In the genomic region with DNA sequence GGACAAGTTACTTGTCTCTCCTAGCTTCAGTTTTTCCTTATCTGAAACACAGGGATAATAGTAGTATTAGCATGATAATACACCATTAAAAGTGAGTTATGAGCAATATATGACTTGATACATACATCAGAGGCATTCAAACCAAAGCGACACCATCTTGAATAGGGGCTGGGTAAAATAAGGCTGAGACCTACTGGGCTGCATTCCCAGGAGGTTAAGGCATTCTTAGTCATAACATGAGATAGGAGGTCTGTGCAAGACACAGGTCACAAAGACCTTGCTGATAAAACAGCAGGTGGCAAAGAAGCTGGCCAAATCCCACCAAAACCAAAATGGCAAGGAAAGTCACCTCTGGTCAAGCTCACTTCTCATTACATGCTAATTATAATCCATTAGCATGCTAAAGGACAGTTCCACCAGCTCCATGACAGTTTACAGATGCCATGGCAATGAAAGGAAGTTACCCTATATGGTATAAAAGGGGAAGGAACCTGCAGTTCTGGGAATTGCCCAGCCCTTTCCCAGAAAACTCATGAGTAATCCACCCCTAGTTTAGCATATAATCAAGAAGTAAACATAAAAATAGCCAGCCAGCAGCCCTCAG, we compare ENCODE assay signal across 1 cellular context.
TF ChIP-seq lines count a peak whose summit lies in the region.

No MANE protein-coding gene starts in this region.

TF ChIP-seq in K562, 482 proteins besides CTCF, POLR2A, EP300 and RAD21 (continued from another document and continues in another):
- TF ChIP-seq, protein P1, sequence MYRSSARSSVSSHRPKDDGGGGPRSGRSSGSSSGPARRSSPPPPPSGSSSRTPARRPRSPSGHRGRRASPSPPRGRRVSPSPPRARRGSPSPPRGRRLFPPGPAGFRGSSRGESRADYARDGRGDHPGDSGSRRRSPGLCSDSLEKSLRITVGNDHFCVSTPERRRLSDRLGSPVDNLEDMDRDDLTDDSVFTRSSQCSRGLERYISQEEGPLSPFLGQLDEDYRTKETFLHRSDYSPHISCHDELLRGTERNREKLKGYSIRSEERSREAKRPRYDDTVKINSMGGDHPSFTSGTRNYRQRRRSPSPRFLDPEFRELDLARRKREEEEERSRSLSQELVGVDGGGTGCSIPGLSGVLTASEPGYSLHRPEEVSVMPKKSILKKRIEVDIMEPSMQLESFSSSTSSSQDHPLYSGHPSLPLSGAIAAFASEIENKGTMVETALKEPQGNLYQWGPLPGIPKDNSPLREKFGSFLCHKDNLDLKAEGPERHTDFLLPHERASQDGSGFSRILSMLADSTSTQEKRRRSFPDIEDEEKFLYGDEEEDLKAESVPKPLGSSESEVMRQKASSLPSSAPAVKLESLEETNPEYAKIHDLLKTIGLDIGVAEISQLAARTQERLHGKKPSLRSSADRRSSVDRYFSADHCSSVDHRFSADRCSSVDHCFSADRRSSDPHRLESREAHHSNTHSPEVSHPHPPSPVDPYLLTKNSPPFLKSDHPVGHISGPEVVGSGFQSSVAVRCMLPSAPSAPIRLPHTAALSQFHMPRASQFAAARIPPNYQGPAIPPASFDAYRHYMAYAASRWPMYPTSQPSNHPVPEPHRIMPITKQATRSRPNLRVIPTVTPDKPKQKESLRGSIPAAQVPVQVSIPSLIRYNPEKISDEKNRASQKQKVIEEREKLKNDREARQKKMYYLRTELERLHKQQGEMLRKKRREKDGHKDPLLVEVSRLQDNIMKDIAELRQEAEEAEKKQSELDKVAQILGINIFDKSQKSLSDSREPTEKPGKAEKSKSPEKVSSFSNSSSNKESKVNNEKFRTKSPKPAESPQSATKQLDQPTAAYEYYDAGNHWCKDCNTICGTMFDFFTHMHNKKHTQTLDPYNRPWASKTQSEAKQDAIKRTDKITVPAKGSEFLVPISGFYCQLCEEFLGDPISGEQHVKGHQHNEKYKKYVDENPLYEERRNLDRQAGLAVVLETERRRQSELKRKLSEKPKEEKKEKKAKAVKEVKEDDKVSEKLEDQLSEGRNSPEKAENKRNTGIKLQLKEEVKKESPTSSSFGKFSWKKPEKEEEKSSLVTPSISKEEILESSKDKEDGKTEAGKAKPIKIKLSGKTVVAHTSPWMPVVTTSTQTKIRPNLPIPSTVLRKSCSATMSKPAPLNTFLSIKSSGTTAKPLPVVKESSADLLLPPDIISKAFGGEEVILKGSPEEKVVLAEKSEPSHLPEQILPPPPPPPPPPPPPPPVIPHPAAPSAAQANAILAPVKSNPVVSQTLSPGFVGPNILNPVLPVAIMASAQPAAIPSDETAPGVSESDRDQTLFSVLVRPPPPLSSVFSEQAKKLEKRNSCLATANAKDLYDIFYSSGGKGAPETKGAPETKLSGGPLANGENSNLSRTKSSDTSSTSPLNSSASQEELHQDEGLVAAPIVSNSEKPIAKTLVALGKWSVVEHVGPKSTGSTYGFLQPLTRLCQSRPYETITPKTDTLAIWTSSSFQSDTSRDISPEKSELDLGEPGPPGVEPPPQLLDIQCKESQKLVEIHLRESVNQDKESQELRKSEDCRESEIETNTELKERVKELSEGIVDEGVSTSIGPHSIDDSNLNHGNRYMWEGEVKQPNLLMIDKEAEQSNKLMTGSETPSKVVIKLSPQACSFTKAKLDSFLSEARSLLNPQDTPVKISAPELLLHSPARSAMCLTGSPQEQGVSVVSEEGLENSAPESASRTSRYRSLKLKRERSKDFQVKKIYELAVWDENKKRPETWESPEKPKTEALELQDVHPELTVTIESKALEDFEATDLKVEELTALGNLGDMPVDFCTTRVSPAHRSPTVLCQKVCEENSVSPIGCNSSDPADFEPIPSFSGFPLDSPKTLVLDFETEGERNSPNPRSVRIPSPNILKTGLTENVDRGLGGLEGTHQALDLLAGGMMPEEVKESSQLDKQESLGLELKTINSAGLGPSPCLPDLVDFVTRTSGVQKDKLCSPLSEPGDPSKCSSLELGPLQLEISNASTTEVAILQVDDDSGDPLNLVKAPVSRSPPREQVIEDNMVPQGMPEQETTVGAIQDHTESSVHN (IDR thresholded peaks at IDR 0.05; ENCODE audit: borderline replicate concordance in 1 of 2, low read depth in 1 of 2): no peak
- TF ChIP-seq FOXK2 (conservative IDR thresholded peaks at IDR 0.05 in 1 of 2, IDR thresholded peaks at IDR 0.05 in 1 of 2; ENCODE audit: low read depth in 2 of 2) (no peak), RBM17 (IDR thresholded peaks at IDR 0.05; ENCODE audit: borderline replicate concordance, low read depth, low read length) (no peak), IRF2 (CRISPR knock-in tag; IDR thresholded peaks at IDR 0.05) (no peak), ZNF197 (CRISPR knock-in tag; IDR thresholded peaks at IDR 0.05; ENCODE audit: low read depth) (peak; percentile 86; the same call in 1 of the 2 replicates), ZNF699 (CRISPR knock-in tag; IDR thresholded peaks at IDR 0.05; ENCODE audit: insufficient replicate concordance) (no peak), EZH2 (IDR thresholded peaks at IDR 0.05; ENCODE audit: borderline replicate concordance, low read depth, low read length) (no peak), ARNT (IDR thresholded peaks at IDR 0.05) (no peak), TCFL5 (CRISPR knock-in tag; conservative IDR thresholded peaks at IDR 0.05) (0 out of 2 replicates have a peak, but pooled peaks have one; percentile 50), HLTF (IDR thresholded peaks at IDR 0.05) (no peak), CTBP1 (IDR thresholded peaks at IDR 0.05; ENCODE audit: borderline replicate concordance) (no peak), ZNF146 (CRISPR knock-in tag; IDR thresholded peaks at IDR 0.05; ENCODE audit: unreplicated experiment) (no peak), ETV5 (CRISPR knock-in tag; IDR thresholded peaks at IDR 0.05; ENCODE audit: low read depth) (no peak), ZNF57 (CRISPR knock-in tag; IDR thresholded peaks at IDR 0.05) (0 out of 2 replicates have a peak, but pooled peaks have one; percentile 64), ZNF232 (CRISPR knock-in tag; IDR thresholded peaks at IDR 0.05) (no peak), DNMT1 (IDR thresholded peaks at IDR 0.05) (no peak), CBFB (CRISPR knock-in tag; IDR thresholded peaks at IDR 0.05) (no peak), ZNF263 (CRISPR knock-in tag; IDR thresholded peaks at IDR 0.05; ENCODE audit: borderline replicate concordance) (no peak), ZNF12 (CRISPR knock-in tag; IDR thresholded peaks at IDR 0.05) (no peak), HSF4 (CRISPR knock-in tag; IDR thresholded peaks at IDR 0.05; ENCODE audit: borderline replicate concordance) (no peak), MAZ (CRISPR knock-in tag; conservative IDR thresholded peaks at IDR 0.05 in 1 of 2, IDR thresholded peaks at IDR 0.05 in 1 of 2) (peak in 1 of 2 experiments; percentile 82; a peak in 2 of 4 replicates), ZNF134 (CRISPR knock-in tag; conservative IDR thresholded peaks at IDR 0.05) (peak; percentile 62; the same call in 1 of the 2 replicates), SAP30 (IDR thresholded peaks at IDR 0.05; ENCODE audit: borderline replicate concordance, insufficient read depth, low read depth, low read length, poor library complexity, severe bottlenecking) (no peak), ZNF224 (CRISPR knock-in tag; IDR thresholded peaks at IDR 0.05) (no peak)
- TF ChIP-seq, protein P2, sequence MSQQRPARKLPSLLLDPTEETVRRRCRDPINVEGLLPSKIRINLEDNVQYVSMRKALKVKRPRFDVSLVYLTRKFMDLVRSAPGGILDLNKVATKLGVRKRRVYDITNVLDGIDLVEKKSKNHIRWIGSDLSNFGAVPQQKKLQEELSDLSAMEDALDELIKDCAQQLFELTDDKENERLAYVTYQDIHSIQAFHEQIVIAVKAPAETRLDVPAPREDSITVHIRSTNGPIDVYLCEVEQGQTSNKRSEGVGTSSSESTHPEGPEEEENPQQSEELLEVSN (IDR thresholded peaks at IDR 0.05; ENCODE audit: borderline replicate concordance in 1 of 2, extremely low read depth in 1 of 2, insufficient read depth in 1 of 2, insufficient read length in 1 of 2, low read depth in 1 of 2, low read length in 1 of 2, poor library complexity in 1 of 2, severe bottlenecking in 1 of 2): no peak
- TF ChIP-seq, protein P3, sequence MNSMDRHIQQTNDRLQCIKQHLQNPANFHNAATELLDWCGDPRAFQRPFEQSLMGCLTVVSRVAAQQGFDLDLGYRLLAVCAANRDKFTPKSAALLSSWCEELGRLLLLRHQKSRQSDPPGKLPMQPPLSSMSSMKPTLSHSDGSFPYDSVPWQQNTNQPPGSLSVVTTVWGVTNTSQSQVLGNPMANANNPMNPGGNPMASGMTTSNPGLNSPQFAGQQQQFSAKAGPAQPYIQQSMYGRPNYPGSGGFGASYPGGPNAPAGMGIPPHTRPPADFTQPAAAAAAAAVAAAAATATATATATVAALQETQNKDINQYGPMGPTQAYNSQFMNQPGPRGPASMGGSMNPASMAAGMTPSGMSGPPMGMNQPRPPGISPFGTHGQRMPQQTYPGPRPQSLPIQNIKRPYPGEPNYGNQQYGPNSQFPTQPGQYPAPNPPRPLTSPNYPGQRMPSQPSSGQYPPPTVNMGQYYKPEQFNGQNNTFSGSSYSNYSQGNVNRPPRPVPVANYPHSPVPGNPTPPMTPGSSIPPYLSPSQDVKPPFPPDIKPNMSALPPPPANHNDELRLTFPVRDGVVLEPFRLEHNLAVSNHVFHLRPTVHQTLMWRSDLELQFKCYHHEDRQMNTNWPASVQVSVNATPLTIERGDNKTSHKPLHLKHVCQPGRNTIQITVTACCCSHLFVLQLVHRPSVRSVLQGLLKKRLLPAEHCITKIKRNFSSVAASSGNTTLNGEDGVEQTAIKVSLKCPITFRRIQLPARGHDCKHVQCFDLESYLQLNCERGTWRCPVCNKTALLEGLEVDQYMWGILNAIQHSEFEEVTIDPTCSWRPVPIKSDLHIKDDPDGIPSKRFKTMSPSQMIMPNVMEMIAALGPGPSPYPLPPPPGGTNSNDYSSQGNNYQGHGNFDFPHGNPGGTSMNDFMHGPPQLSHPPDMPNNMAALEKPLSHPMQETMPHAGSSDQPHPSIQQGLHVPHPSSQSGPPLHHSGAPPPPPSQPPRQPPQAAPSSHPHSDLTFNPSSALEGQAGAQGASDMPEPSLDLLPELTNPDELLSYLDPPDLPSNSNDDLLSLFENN (IDR thresholded peaks at IDR 0.05; ENCODE audit: low read depth in 2 of 2, low read length in 2 of 2): no peak
- TF ChIP-seq, protein P4, sequence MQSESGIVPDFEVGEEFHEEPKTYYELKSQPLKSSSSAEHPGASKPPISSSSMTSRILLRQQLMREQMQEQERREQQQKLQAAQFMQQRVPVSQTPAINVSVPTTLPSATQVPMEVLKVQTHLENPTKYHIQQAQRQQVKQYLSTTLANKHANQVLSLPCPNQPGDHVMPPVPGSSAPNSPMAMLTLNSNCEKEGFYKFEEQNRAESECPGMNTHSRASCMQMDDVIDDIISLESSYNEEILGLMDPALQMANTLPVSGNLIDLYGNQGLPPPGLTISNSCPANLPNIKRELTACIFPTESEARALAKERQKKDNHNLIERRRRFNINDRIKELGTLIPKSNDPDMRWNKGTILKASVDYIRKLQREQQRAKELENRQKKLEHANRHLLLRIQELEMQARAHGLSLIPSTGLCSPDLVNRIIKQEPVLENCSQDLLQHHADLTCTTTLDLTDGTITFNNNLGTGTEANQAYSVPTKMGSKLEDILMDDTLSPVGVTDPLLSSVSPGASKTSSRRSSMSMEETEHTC (IDR thresholded peaks at IDR 0.05): no peak
- TF ChIP-seq, protein P5, sequence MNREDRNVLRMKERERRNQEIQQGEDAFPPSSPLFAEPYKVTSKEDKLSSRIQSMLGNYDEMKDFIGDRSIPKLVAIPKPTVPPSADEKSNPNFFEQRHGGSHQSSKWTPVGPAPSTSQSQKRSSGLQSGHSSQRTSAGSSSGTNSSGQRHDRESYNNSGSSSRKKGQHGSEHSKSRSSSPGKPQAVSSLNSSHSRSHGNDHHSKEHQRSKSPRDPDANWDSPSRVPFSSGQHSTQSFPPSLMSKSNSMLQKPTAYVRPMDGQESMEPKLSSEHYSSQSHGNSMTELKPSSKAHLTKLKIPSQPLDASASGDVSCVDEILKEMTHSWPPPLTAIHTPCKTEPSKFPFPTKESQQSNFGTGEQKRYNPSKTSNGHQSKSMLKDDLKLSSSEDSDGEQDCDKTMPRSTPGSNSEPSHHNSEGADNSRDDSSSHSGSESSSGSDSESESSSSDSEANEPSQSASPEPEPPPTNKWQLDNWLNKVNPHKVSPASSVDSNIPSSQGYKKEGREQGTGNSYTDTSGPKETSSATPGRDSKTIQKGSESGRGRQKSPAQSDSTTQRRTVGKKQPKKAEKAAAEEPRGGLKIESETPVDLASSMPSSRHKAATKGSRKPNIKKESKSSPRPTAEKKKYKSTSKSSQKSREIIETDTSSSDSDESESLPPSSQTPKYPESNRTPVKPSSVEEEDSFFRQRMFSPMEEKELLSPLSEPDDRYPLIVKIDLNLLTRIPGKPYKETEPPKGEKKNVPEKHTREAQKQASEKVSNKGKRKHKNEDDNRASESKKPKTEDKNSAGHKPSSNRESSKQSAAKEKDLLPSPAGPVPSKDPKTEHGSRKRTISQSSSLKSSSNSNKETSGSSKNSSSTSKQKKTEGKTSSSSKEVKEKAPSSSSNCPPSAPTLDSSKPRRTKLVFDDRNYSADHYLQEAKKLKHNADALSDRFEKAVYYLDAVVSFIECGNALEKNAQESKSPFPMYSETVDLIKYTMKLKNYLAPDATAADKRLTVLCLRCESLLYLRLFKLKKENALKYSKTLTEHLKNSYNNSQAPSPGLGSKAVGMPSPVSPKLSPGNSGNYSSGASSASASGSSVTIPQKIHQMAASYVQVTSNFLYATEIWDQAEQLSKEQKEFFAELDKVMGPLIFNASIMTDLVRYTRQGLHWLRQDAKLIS (CRISPR knock-in tag; IDR thresholded peaks at IDR 0.05): no peak
- TF ChIP-seq, protein P6, sequence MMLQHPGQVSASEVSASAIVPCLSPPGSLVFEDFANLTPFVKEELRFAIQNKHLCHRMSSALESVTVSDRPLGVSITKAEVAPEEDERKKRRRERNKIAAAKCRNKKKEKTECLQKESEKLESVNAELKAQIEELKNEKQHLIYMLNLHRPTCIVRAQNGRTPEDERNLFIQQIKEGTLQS (IDR thresholded peaks at IDR 0.05): peak; percentile 75; the same call in 1 of the 2 replicates
- TF ChIP-seq, protein P6 (CRISPR knock-in tag; conservative IDR thresholded peaks at IDR 0.05): no peak
- TF ChIP-seq, protein P7, sequence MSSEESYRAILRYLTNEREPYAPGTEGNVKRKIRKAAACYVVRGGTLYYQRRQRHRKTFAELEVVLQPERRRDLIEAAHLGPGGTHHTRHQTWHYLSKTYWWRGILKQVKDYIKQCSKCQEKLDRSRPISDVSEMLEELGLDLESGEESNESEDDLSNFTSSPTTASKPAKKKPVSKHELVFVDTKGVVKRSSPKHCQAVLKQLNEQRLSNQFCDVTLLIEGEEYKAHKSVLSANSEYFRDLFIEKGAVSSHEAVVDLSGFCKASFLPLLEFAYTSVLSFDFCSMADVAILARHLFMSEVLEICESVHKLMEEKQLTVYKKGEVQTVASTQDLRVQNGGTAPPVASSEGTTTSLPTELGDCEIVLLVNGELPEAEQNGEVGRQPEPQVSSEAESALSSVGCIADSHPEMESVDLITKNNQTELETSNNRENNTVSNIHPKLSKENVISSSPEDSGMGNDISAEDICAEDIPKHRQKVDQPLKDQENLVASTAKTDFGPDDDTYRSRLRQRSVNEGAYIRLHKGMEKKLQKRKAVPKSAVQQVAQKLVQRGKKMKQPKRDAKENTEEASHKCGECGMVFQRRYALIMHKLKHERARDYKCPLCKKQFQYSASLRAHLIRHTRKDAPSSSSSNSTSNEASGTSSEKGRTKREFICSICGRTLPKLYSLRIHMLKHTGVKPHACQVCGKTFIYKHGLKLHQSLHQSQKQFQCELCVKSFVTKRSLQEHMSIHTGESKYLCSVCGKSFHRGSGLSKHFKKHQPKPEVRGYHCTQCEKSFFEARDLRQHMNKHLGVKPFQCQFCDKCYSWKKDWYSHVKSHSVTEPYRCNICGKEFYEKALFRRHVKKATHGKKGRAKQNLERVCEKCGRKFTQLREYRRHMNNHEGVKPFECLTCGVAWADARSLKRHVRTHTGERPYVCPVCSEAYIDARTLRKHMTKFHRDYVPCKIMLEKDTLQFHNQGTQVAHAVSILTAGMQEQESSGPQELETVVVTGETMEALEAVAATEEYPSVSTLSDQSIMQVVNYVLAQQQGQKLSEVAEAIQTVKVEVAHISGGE (CRISPR knock-in tag; IDR thresholded peaks at IDR 0.05): peak in 1 of 3 experiments; percentile 84; a peak in 2 of 6 replicates
